In genomic region chr1:89855413-89856123, GRCh38 we compare ENCODE assay signal across 8 cellular contexts. TPM values are rescaled to one million over a fixed set of nuclear protein-coding genes. Genes with fewer than 3 reads are reported as not detected.
DNase-seq lines count a peak whose midpoint lies in the region; ATAC-seq, FAIRE-seq and TF ChIP-seq lines count a peak whose summit lies in the region.

No MANE protein-coding gene starts in this region.

- no peaks in the 10 kb centered on the region for H3K27me3 ChIP-seq in bronchial epithelial cell (ENCODE audit: control insufficient read depth, insufficient read depth, low read length)
- H3K27me3 ChIP-seq in body of pancreas: no peaks in the 10 kb centered on the region

- no peak for TF ChIP-seq POLR2A in body of pancreas (IDR thresholded peaks at IDR 0.05)

- DNase-seq in AG08396 (ENCODE audit: low spot score): peak; percentile 43
- DNase-seq in bronchial epithelial cell (ENCODE audit: low read depth): peak; percentile 78
- no peak for DNase-seq in foreskin melanocyte
- DNase-seq in Right ventricle myocardium inferior (ENCODE audit: missing footprints): no peak
- DNase-seq in body of pancreas: no peak
- no peak for DNase-seq in HuH-7 (ENCODE audit: low spot score)

- no peak overlapping the region for H3K27ac ChIP-seq in body of pancreas

- H3K4me1 ChIP-seq in body of pancreas: no peaks in the 10 kb centered on the region

- no peak for FAIRE-seq in bronchial epithelial cell (lab: Jason Lieb, UNC)

- H3K36me3 ChIP-seq in bronchial epithelial cell (ENCODE audit: control insufficient read depth, insufficient read depth, low read length) (peaks cover 1% of the 10 kb centered on the region), body of pancreas (replicated peaks in 1 of 2; ENCODE audit: insufficient read depth in 1 of 2, low read depth in 2 of 2) (no peaks in the 10 kb centered on the region)

- intact Hi-C loops in Right ventricle myocardium inferior (cut with DNase I): no loop called here
- intact Hi-C loops in body of pancreas (cut with DNase I): no loop called here

- 65 to 77% methylated on average over 2 of the region's 2 CpGs for WGBS in body of pancreas, 2 donors

- no peaks in the 10 kb centered on the region for H3K9me3 ChIP-seq in body of pancreas

- peak; percentile 87 for ATAC-seq in GM19351 (IDR thresholded peaks at IDR 0.05; ENCODE audit: unreplicated experiment)
- ATAC-seq in HG03432 (IDR thresholded peaks at IDR 0.05; ENCODE audit: unreplicated experiment): peak; percentile 91
- ATAC-seq in Right ventricle myocardium inferior: no peak
- no peak for ATAC-seq in body of pancreas

- no peak for TF ChIP-seq CTCF in bronchial epithelial cell (IDR thresholded peaks at IDR 0.05; ENCODE audit: insufficient read depth, low read length, severe bottlenecking)
- TF ChIP-seq CTCF in body of pancreas (IDR thresholded peaks at IDR 0.05): no peak

- H3K4me3 ChIP-seq in bronchial epithelial cell (ENCODE audit: low read depth, low read length) (no peak overlapping the region), body of pancreas (no peak overlapping the region)

RNA-seq across cellular contexts. Expression of gene LRRC8D, which starts 34.7 kb away (rescaled TPM):
- total RNA-seq in bronchial epithelial cell (35.8 and 36.6 TPM in 2 replicates), Right ventricle myocardium inferior (6.2 TPM), body of pancreas (10 to 100 TPM in 1 of 2 donors, 1 to 10 TPM in 1; 7.6 to 13.0 TPM)

Comparison
In these comparisons a context has a peak if more than half of its experiments do, and no peak if none do; other contexts are left out.
1. DNase-seq: peak in AG08396 (single experiment) and bronchial epithelial cell (single experiment); none in foreskin melanocyte (single experiment), Right ventricle myocardium inferior (single experiment), body of pancreas (0 of 4) and HuH-7 (single experiment).
2. ATAC-seq: peak in GM19351 (single experiment) and HG03432 (single experiment); none in Right ventricle myocardium inferior (single experiment) and body of pancreas (single experiment).